1 cellular context compared by ENCODE assay signal in the genomic region with DNA sequence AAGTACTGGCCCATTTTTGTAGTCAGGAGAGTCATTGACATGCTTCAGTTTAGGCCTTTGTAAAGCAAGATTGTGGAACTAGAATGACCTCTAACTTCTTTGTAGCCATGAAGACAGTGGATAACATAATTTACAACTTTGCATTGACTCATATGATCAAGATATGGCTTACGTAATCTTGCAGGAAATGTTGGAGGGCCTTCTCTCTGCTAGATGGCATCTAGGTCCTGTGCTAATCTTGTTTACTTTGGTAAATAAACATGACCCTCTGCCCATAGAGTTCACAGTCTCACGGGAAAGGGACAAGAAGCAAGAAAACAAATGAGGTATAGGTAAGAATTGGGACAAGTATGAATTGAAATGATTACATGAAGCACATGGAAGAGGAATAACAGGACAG.
TF ChIP-seq lines count a peak whose summit lies in the region.

No MANE protein-coding gene starts in this region.

TF ChIP-seq in HepG2, 621 proteins besides CTCF, POLR2A, EP300 and RAD21 (continued from another document):
- TF ChIP-seq, protein P1, sequence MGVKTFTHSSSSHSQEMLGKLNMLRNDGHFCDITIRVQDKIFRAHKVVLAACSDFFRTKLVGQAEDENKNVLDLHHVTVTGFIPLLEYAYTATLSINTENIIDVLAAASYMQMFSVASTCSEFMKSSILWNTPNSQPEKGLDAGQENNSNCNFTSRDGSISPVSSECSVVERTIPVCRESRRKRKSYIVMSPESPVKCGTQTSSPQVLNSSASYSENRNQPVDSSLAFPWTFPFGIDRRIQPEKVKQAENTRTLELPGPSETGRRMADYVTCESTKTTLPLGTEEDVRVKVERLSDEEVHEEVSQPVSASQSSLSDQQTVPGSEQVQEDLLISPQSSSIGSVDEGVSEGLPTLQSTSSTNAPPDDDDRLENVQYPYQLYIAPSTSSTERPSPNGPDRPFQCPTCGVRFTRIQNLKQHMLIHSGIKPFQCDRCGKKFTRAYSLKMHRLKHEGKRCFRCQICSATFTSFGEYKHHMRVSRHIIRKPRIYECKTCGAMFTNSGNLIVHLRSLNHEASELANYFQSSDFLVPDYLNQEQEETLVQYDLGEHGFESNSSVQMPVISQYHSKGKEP (CRISPR knock-in tag; IDR thresholded peaks at IDR 0.05) = no peak
- TF ChIP-seq GABPA (IDR thresholded peaks at IDR 0.05; ENCODE audit: low read depth, low read length) (no peak), GABPA (CRISPR knock-in tag; IDR thresholded peaks at IDR 0.05; ENCODE audit: low read depth) (no peak), ZNF644 (CRISPR knock-in tag; IDR thresholded peaks at IDR 0.05; ENCODE audit: low read depth) (no peak), RBM22 (optimal IDR thresholded peaks at IDR 0.05; ENCODE audit: low read length) (no peak), CEBPG (CRISPR knock-in tag; IDR thresholded peaks at IDR 0.05) (0 out of 2 replicates have a peak, but pooled peaks have one; percentile 24), FOXA3 (CRISPR knock-in tag; IDR thresholded peaks at IDR 0.05) (peak; percentile 84), FOXA1 (IDR thresholded peaks at IDR 0.05) (0 out of 2 replicates have a peak, but pooled peaks have one; percentile 56), FOXA1 (CRISPR knock-in tag; IDR thresholded peaks at IDR 0.05) (peak; percentile 54; the same call in 1 of the 2 replicates), FOSL2 (CRISPR knock-in tag; IDR thresholded peaks at IDR 0.05) (peak; percentile 39; the same call in 1 of the 2 replicates), ZSCAN31 (CRISPR knock-in tag; IDR thresholded peaks at IDR 0.05; ENCODE audit: low read depth) (no peak), KDM5A (IDR thresholded peaks at IDR 0.05; ENCODE audit: borderline replicate concordance, low read length) (no peak), FOXK1 (CRISPR knock-in tag; IDR thresholded peaks at IDR 0.05; ENCODE audit: borderline replicate concordance, low read depth) (peak; percentile 24; the same call in 1 of the 2 replicates), NR2F1 (CRISPR knock-in tag; IDR thresholded peaks at IDR 0.05) (peak in 1 of 2 experiments; percentile 56; a peak in 2 of 4 replicates), ZNF546 (CRISPR knock-in tag; conservative IDR thresholded peaks at IDR 0.05) (no peak), MYNN (CRISPR knock-in tag; IDR thresholded peaks at IDR 0.05; ENCODE audit: low read depth) (no peak), FOXP1 (IDR thresholded peaks at IDR 0.05) (no peak), FOXP1 (CRISPR knock-in tag; IDR thresholded peaks at IDR 0.05) (peak; percentile 45; the same call in 1 of the 2 replicates), ELF3 (CRISPR knock-in tag; IDR thresholded peaks at IDR 0.05) (peak; percentile 32; the same call in 1 of the 2 replicates), GATAD2A (CRISPR knock-in tag; IDR thresholded peaks at IDR 0.05) (peak; percentile 60; the same call in 1 of the 2 replicates), ZSCAN9 (CRISPR knock-in tag; IDR thresholded peaks at IDR 0.05; ENCODE audit: borderline replicate concordance) (no peak)
- TF ChIP-seq, protein P2, sequence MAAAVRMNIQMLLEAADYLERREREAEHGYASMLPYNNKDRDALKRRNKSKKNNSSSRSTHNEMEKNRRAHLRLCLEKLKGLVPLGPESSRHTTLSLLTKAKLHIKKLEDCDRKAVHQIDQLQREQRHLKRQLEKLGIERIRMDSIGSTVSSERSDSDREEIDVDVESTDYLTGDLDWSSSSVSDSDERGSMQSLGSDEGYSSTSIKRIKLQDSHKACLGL (CRISPR knock-in tag; IDR thresholded peaks at IDR 0.05) = no peak
- TF ChIP-seq, protein P3, sequence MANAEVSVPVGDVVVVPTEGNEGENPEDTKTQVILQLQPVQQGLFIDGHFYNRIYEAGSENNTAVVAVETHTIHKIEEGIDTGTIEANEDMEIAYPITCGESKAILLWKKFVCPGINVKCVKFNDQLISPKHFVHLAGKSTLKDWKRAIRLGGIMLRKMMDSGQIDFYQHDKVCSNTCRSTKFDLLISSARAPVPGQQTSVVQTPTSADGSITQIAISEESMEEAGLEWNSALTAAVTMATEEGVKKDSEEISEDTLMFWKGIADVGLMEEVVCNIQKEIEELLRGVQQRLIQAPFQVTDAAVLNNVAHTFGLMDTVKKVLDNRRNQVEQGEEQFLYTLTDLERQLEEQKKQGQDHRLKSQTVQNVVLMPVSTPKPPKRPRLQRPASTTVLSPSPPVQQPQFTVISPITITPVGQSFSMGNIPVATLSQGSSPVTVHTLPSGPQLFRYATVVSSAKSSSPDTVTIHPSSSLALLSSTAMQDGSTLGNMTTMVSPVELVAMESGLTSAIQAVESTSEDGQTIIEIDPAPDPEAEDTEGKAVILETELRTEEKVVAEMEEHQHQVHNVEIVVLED (CRISPR knock-in tag; IDR thresholded peaks at IDR 0.05; ENCODE audit: borderline replicate concordance) = no peak
- TF ChIP-seq, protein P4, sequence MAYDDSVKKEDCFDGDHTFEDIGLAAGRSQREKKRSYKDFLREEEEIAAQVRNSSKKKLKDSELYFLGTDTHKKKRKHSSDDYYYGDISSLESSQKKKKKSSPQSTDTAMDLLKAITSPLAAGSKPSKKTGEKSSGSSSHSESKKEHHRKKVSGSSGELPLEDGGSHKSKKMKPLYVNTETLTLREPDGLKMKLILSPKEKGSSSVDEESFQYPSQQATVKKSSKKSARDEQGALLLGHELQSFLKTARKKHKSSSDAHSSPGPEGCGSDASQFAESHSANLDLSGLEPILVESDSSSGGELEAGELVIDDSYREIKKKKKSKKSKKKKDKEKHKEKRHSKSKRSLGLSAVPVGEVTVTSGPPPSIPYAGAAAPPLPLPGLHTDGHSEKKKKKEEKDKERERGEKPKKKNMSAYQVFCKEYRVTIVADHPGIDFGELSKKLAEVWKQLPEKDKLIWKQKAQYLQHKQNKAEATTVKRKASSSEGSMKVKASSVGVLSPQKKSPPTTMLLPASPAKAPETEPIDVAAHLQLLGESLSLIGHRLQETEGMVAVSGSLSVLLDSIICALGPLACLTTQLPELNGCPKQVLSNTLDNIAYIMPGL (CRISPR knock-in tag; IDR thresholded peaks at IDR 0.05; ENCODE audit: borderline replicate concordance in 1 of 2, low read depth in 1 of 2) = no peak
- TF ChIP-seq, protein P5, sequence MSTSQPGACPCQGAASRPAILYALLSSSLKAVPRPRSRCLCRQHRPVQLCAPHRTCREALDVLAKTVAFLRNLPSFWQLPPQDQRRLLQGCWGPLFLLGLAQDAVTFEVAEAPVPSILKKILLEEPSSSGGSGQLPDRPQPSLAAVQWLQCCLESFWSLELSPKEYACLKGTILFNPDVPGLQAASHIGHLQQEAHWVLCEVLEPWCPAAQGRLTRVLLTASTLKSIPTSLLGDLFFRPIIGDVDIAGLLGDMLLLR (CRISPR knock-in tag; IDR thresholded peaks at IDR 0.05) = no peak
- TF ChIP-seq, protein P6, sequence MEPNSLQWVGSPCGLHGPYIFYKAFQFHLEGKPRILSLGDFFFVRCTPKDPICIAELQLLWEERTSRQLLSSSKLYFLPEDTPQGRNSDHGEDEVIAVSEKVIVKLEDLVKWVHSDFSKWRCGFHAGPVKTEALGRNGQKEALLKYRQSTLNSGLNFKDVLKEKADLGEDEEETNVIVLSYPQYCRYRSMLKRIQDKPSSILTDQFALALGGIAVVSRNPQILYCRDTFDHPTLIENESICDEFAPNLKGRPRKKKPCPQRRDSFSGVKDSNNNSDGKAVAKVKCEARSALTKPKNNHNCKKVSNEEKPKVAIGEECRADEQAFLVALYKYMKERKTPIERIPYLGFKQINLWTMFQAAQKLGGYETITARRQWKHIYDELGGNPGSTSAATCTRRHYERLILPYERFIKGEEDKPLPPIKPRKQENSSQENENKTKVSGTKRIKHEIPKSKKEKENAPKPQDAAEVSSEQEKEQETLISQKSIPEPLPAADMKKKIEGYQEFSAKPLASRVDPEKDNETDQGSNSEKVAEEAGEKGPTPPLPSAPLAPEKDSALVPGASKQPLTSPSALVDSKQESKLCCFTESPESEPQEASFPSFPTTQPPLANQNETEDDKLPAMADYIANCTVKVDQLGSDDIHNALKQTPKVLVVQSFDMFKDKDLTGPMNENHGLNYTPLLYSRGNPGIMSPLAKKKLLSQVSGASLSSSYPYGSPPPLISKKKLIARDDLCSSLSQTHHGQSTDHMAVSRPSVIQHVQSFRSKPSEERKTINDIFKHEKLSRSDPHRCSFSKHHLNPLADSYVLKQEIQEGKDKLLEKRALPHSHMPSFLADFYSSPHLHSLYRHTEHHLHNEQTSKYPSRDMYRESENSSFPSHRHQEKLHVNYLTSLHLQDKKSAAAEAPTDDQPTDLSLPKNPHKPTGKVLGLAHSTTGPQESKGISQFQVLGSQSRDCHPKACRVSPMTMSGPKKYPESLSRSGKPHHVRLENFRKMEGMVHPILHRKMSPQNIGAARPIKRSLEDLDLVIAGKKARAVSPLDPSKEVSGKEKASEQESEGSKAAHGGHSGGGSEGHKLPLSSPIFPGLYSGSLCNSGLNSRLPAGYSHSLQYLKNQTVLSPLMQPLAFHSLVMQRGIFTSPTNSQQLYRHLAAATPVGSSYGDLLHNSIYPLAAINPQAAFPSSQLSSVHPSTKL (CRISPR knock-in tag; IDR thresholded peaks at IDR 0.05) = peak; percentile 40; the same call in 1 of the 2 replicates
